ENCODE assay signal across 8 cellular contexts in the genomic region with DNA sequence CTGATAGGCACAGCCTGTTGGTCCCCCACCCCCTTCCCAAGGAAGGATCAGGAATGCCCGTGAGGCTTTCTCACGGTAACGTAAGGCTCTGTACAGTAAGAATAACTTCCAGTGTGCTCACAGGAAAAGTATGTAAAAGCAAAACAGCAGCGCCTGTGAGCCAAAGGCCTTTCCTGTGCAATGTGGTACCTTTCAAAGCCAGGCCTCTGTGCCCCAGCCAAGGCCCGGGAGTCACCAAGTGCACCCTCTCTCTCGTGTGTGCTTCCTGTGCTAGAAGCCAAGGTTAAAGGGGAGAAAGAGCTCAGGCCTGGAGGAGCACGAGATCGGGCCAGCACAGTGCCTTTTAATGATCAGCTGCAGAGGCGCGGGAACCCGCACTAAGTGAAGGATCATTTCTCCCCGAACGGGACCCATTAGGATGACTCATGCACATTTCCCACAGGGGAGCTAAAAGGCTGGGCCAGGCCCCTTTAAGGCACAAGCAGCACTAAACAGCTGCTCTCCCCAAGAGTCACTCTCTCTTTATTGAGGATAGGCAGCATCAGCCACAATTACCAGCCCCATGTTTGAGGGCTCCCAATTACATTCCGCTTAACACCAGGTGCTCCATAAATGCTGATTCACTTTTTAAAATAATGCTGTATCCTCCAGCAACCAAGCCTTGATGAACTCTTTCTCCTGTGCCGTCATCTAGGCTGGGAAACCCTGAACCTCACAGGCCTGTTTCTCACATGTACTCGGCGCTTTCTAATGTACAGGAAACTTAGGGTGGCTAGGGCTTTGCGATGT. TPM values are rescaled to one million over a fixed set of nuclear protein-coding genes. Genes with fewer than 3 reads are reported as not detected.
A peak's percentile ranks its signal among the peaks of the same experiment; 100 is the strongest.
DNase-seq lines count a peak whose midpoint lies in the region; ATAC-seq and TF ChIP-seq lines count a peak whose summit lies in the region.

No MANE protein-coding gene starts in this region.

- H3K9ac ChIP-seq in liver (ENCODE audit: low read depth in 1 of 2, low read length in 2 of 2) = no peak overlapping the region

- peak; percentile 80 for DNase-seq in COLO668 (lab: John Stamatoyannopoulos, UW; ENCODE audit: unreplicated experiment)
- DNase-seq in MG63 = peak; percentile 92
- peak in 1 of 4 donors; percentile 45 for DNase-seq in body of pancreas
- DNase-seq in uterus = peak; percentile 62 to 71
- DNase-seq in T-helper 17 cell = no peak

- H3K4me3 ChIP-seq in MG63 (no peak overlapping the region), body of pancreas (no peak overlapping the region), liver (ENCODE audit: low read depth in 1 of 3, low read length in 3 of 3) (no peak overlapping the region), uterus (no peak overlapping the region)

- no peak overlapping the region for H3K4me3 Mint-ChIP-seq in T-helper 17 cell

- 59 to 68% methylated on average over 18 of the region's 18 CpGs for WGBS in body of pancreas, 2 donors
- whole genome bisulfite sequencing in liver = 58% methylated on average over 18 of the region's 18 CpGs

- TF ChIP-seq RAD21 in liver (IDR thresholded peaks at IDR 0.05) = peak in 1 of 2 donors; percentile 24

- H3K9me3 ChIP-seq in MG63 (no peaks in the 10 kb centered on the region), body of pancreas (no peaks in the 10 kb centered on the region), liver (ENCODE audit: control insufficient read depth in 4 of 4, low read length in 3 of 4) (no peaks in the 10 kb centered on the region), uterus (no peaks in the 10 kb centered on the region), T-helper 17 cell (ENCODE audit: control insufficient read depth, low read length, poor library complexity, severe bottlenecking) (no peaks in the 10 kb centered on the region)

- TF ChIP-seq CTCF in body of pancreas (IDR thresholded peaks at IDR 0.05) (no peak), liver (IDR thresholded peaks at IDR 0.05; ENCODE audit: low read depth, low read length, missing input control) (no peak), uterus (IDR thresholded peaks at IDR 0.05) (no peak)

- ATAC-seq in body of pancreas (peak; percentile 31), HG03039 (IDR thresholded peaks at IDR 0.05; ENCODE audit: unreplicated experiment) (no peak), HG03139 (IDR thresholded peaks at IDR 0.05; ENCODE audit: unreplicated experiment) (no peak), T-helper 17 cell (no peak)

- TF ChIP-seq POLR2A in body of pancreas (IDR thresholded peaks at IDR 0.05) (no peak), uterus (IDR thresholded peaks at IDR 0.05) (no peak)

- H3K36me3 ChIP-seq in MG63 (no peaks in the 10 kb centered on the region; the same call in 1 of the 2 replicates), body of pancreas (replicated peaks in 1 of 2; ENCODE audit: insufficient read depth in 1 of 2, low read depth in 2 of 2) (no peaks in the 10 kb centered on the region), liver (ENCODE audit: control insufficient read depth in 4 of 4, insufficient read depth in 3 of 4, low read depth in 1 of 4, low read length in 3 of 4) (no peaks in the 10 kb centered on the region), uterus (no peaks in the 10 kb centered on the region)

- peak overlapping the region; percentile 26 to 70 (median 66) for H3K27ac ChIP-seq in body of pancreas
- H3K27ac ChIP-seq in liver (ENCODE audit: low read depth in 1 of 2, low read length in 2 of 2) = peak overlapping the region; percentile 63 to 80
- peak overlapping the region; percentile 72 to 74 for H3K27ac ChIP-seq in uterus

- peaks cover 4% of the 10 kb centered on the region for H3K4me1 Mint-ChIP-seq in T-helper 17 cell

- H3K4me1 ChIP-seq in body of pancreas (peaks cover 64% of the 10 kb centered on the region), liver (ENCODE audit: control insufficient read depth in 4 of 4, insufficient read depth in 4 of 4, low read length in 3 of 4) (peaks cover 21 to 93% (median 82%) of the 10 kb centered on the region in 4 donors), uterus (peaks cover 15 to 30% of the 10 kb centered on the region in 2 donors)

- H3K27ac Mint-ChIP-seq in T-helper 17 cell = no peak overlapping the region

- intact Hi-C loops in body of pancreas (cut with DNase I) = no loop called here
- intact Hi-C loops in uterus (cut with DNase I; ENCODE audit: low total_unique reads) = no loop called here

- no peaks in the 10 kb centered on the region for H3K27me3 ChIP-seq in MG63
- H3K27me3 ChIP-seq in body of pancreas = no peaks in the 10 kb centered on the region
- no peaks in the 10 kb centered on the region for H3K27me3 ChIP-seq in liver (ENCODE audit: control insufficient read depth in 4 of 4, insufficient read depth in 4 of 4, low read length in 3 of 4)
- no peaks in the 10 kb centered on the region for H3K27me3 ChIP-seq in uterus

- H3K27me3 Mint-ChIP-seq in T-helper 17 cell = peaks cover 24% of the 10 kb centered on the region

- H3K36me3 Mint-ChIP-seq in T-helper 17 cell (ENCODE audit: low read depth) = no peaks in the 10 kb centered on the region

TF ChIP-seq in liver, 16 proteins besides CTCF, POLR2A, EP300 and RAD21:
- TF ChIP-seq, protein P1, sequence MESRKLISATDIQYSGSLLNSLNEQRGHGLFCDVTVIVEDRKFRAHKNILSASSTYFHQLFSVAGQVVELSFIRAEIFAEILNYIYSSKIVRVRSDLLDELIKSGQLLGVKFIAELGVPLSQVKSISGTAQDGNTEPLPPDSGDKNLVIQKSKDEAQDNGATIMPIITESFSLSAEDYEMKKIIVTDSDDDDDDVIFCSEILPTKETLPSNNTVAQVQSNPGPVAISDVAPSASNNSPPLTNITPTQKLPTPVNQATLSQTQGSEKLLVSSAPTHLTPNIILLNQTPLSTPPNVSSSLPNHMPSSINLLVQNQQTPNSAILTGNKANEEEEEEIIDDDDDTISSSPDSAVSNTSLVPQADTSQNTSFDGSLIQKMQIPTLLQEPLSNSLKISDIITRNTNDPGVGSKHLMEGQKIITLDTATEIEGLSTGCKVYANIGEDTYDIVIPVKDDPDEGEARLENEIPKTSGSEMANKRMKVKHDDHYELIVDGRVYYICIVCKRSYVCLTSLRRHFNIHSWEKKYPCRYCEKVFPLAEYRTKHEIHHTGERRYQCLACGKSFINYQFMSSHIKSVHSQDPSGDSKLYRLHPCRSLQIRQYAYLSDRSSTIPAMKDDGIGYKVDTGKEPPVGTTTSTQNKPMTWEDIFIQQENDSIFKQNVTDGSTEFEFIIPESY (IDR thresholded peaks at IDR 0.05) = no peak
- TF ChIP-seq SP1 (IDR thresholded peaks at IDR 0.05) (peak; percentile 37), TAF1 (conservative IDR thresholded peaks at IDR 0.05) (no peak), GABPA (IDR thresholded peaks at IDR 0.05 in 1 of 2, conservative IDR thresholded peaks at IDR 0.05 in 1 of 2) (no peak), HNF4A (conservative IDR thresholded peaks at IDR 0.05) (peak; percentile 38), JUND (IDR thresholded peaks at IDR 0.05) (peak; percentile 40 to 73), EGR1 (IDR thresholded peaks at IDR 0.05; ENCODE audit: low read depth in 2 of 2) (no peak), YY1 (IDR thresholded peaks at IDR 0.05) (no peak), FOXA2 (IDR thresholded peaks at IDR 0.05) (no peak), FOXA1 (IDR thresholded peaks at IDR 0.05) (no peak), NR2F2 (IDR thresholded peaks at IDR 0.05) (peak; percentile 92), RXRA (IDR thresholded peaks at IDR 0.05) (peak; percentile 39 to 55), HNF4G (IDR thresholded peaks at IDR 0.05) (no peak)
- TF ChIP-seq, protein P2, sequence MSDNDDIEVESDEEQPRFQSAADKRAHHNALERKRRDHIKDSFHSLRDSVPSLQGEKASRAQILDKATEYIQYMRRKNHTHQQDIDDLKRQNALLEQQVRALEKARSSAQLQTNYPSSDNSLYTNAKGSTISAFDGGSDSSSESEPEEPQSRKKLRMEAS (IDR thresholded peaks at IDR 0.05) = no peak
- TF ChIP-seq, protein P3, sequence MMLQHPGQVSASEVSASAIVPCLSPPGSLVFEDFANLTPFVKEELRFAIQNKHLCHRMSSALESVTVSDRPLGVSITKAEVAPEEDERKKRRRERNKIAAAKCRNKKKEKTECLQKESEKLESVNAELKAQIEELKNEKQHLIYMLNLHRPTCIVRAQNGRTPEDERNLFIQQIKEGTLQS (IDR thresholded peaks at IDR 0.05) = no peak
- TF ChIP-seq, protein P4, sequence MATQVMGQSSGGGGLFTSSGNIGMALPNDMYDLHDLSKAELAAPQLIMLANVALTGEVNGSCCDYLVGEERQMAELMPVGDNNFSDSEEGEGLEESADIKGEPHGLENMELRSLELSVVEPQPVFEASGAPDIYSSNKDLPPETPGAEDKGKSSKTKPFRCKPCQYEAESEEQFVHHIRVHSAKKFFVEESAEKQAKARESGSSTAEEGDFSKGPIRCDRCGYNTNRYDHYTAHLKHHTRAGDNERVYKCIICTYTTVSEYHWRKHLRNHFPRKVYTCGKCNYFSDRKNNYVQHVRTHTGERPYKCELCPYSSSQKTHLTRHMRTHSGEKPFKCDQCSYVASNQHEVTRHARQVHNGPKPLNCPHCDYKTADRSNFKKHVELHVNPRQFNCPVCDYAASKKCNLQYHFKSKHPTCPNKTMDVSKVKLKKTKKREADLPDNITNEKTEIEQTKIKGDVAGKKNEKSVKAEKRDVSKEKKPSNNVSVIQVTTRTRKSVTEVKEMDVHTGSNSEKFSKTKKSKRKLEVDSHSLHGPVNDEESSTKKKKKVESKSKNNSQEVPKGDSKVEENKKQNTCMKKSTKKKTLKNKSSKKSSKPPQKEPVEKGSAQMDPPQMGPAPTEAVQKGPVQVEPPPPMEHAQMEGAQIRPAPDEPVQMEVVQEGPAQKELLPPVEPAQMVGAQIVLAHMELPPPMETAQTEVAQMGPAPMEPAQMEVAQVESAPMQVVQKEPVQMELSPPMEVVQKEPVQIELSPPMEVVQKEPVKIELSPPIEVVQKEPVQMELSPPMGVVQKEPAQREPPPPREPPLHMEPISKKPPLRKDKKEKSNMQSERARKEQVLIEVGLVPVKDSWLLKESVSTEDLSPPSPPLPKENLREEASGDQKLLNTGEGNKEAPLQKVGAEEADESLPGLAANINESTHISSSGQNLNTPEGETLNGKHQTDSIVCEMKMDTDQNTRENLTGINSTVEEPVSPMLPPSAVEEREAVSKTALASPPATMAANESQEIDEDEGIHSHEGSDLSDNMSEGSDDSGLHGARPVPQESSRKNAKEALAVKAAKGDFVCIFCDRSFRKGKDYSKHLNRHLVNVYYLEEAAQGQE (IDR thresholded peaks at IDR 0.05) = no peak

RNA-seq across cellular contexts. Expression of a gene that starts 42.8 kb away (rescaled TPM):
- 6.0 and 20.0 TPM in 2 replicates for total RNA-seq in MG63 (2014; rRNA removed; shearing (Covaris generic); ENCODE audit: low replicate concordance)
- total RNA-seq in body of pancreas (10 to 100 TPM; 25.2 to 29.3 TPM), liver (10 to 100 TPM in 1 of 2 donors, 1 to 10 TPM in 1; 3.4 to 17.3 TPM), uterus (10 to 100 TPM in 1 of 4 donors, 1 to 10 TPM in 3; 3.5 to 19.6 (median 7.3) TPM), T-helper 17 cell (1 to 10 TPM in 1 of 2 donors, under 1 TPM in 1; 0.65 to 1.5 TPM)
- 10 to 100 TPM in 1 of 2 donors, 1 to 10 TPM in 1; 3.6 to 10.4 TPM for polyA plus RNA-seq in liver

Comparison
In these comparisons a context has a peak if more than half of its experiments do, and no peak if none do; other contexts are left out.
1. DNase-seq: peak in COLO668 (single experiment), MG63 (single experiment) and uterus (2 of 2); none in T-helper 17 cell (0 of 3).
2. Peak in every context shown above with its lines, with median percentiles within 50 percentile points of each other: H3K27ac ChIP-seq.